ENCODE assay signal across 8 cellular contexts in genomic region chr9:15211160-15211993, GRCh38.
A peak's percentile ranks its signal among the peaks of the same experiment; 100 is the strongest.
DNase-seq lines count a peak whose midpoint lies in the region; ATAC-seq and TF ChIP-seq lines count a peak whose summit lies in the region.

No MANE protein-coding gene starts in this region.

- H3K36me3 ChIP-seq in CD8-positive, alpha-beta memory T cell (ENCODE audit: insufficient read depth, low read length) = peaks cover 5% of the 10 kb centered on the region
- H3K36me3 ChIP-seq in osteoblast (ENCODE audit: insufficient read depth, low read length) (no peaks in the 10 kb centered on the region), upper lobe of right lung (peaks cover 6% of the 10 kb centered on the region)

- no peak overlapping the region for H3K27ac Mint-ChIP-seq in CD8-positive, alpha-beta memory T cell

- H3K4me1 ChIP-seq in CD8-positive, alpha-beta memory T cell (ENCODE audit: insufficient read depth, low read length) = no peaks in the 10 kb centered on the region
- H3K4me1 ChIP-seq in osteoblast (ENCODE audit: insufficient read depth, low read length) (peaks cover 9% of the 10 kb centered on the region), upper lobe of right lung (peaks cover 4% of the 10 kb centered on the region)

- no peak overlapping the region for H3K27ac ChIP-seq in CD8-positive, alpha-beta memory T cell (ENCODE audit: low read depth, low read length)
- H3K27ac ChIP-seq in osteoblast (ENCODE audit: low read depth, low read length) = no peak overlapping the region
- H3K27ac ChIP-seq in upper lobe of right lung = peak overlapping the region; percentile 76

- no peaks in the 10 kb centered on the region for H4K20me1 ChIP-seq in osteoblast (ENCODE audit: insufficient read depth, low read length)

- POLR2A ChIA-PET in CD8-positive, alpha-beta memory T cell (lab: Charles Lee) = interaction anchor here (0.6 kb wide), 1 partner anchor 428 kb away, joined by 4 read pairs; no protein-coding TSS in a partner anchor

- H3K36me3 Mint-ChIP-seq in CD8-positive, alpha-beta memory T cell = peaks cover 18 to 48% (median 25%) of the 10 kb centered on the region in 3 donors

- no peak overlapping the region for H2AFZ ChIP-seq in osteoblast (ENCODE audit: low read length)

- ATAC-seq in GM19395 (IDR thresholded peaks at IDR 0.05; ENCODE audit: unreplicated experiment) (peak; percentile 87), upper lobe of right lung (peak; percentile 92)

- H3K4me3 Mint-ChIP-seq in CD8-positive, alpha-beta memory T cell = no peak overlapping the region

- H3K4me3 ChIP-seq in CD8-positive, alpha-beta memory T cell (ENCODE audit: low read length) = no peak overlapping the region
- H3K4me3 ChIP-seq in foreskin fibroblast (ENCODE audit: low read depth in 1 of 2, low read length in 2 of 2) = no peak overlapping the region
- H3K4me3 ChIP-seq in osteoblast (ENCODE audit: insufficient read depth, low read length) = no peak overlapping the region
- H3K4me3 ChIP-seq in upper lobe of right lung = no peak overlapping the region

- peak overlapping the region; percentile 14 for H3K4me2 ChIP-seq in osteoblast (ENCODE audit: insufficient read depth, low read length)

- DNase-seq in CD8-positive, alpha-beta memory T cell = peak; percentile 32 to 65 (median 43)
- DNase-seq in HT1080 (ENCODE audit: low read depth) (peak; percentile 52), OCI-M1 (lab: John Stamatoyannopoulos, UW) (peak; percentile 67), foreskin fibroblast (peak; percentile 64 to 84), osteoblast (ENCODE audit: insufficient read length, low spot score, missing footprints) (no peak), upper lobe of right lung (no peak)
- DNase-seq in activated T-helper 1 cell treated with anti-CD3 and anti-CD28 coated beads, Interleukin-2, amount 50 U/mL, for 16 hours (ENCODE audit: low read depth in 1 of 2, low spot score in 1 of 2) = peak; percentile 9 to 26

- intact Hi-C loops in upper lobe of right lung (cut with DNase I) = no loop called here

- no peaks in the 10 kb centered on the region for H3K27me3 Mint-ChIP-seq in CD8-positive, alpha-beta memory T cell

- H3K9me3 ChIP-seq in CD8-positive, alpha-beta memory T cell (ENCODE audit: low read length) = no peaks in the 10 kb centered on the region
- H3K9me3 ChIP-seq in osteoblast (ENCODE audit: low read depth, low read length) = no peaks in the 10 kb centered on the region
- H3K9me3 ChIP-seq in upper lobe of right lung = no peaks in the 10 kb centered on the region

- TF ChIP-seq CTCF in foreskin fibroblast (IDR thresholded peaks at IDR 0.05; ENCODE audit: low read depth, low read length) (peak; percentile 83), osteoblast (IDR thresholded peaks at IDR 0.05; ENCODE audit: extremely low read depth, low read depth, low read length) (peak; percentile 97), upper lobe of right lung (IDR thresholded peaks at IDR 0.05) (peak; percentile 91)

- no peaks in the 10 kb centered on the region for H3K79me2 ChIP-seq in osteoblast (ENCODE audit: insufficient read depth, low read length)

- no peaks in the 10 kb centered on the region for H3K9me3 Mint-ChIP-seq in CD8-positive, alpha-beta memory T cell

- H3K27me3 ChIP-seq in CD8-positive, alpha-beta memory T cell (ENCODE audit: insufficient read depth, low read length, poor library complexity, severe bottlenecking) = no peaks in the 10 kb centered on the region
- H3K27me3 ChIP-seq in osteoblast (ENCODE audit: insufficient read depth, low read length) = no peaks in the 10 kb centered on the region
- no peaks in the 10 kb centered on the region for H3K27me3 ChIP-seq in upper lobe of right lung

- CTCF ChIA-PET in CD8-positive, alpha-beta memory T cell (lab: Charles Lee) = interaction anchor here (0.7 to 2.5 kb wide), 14 partner anchors 10 to 396 kb away, joined by 3 to 14 read pairs (median 4); partner anchors contain the start of gene SNAPC3

- peaks cover 7 to 19% (median 16%) of the 10 kb centered on the region in 3 donors for H3K4me1 Mint-ChIP-seq in CD8-positive, alpha-beta memory T cell

Comparison
In these comparisons a context has a peak if more than half of its experiments do, and no peak if none do; other contexts are left out.
1. DNase-seq: peak in CD8-positive, alpha-beta memory T cell (5 of 5), HT1080 (single experiment), OCI-M1 (single experiment), activated T-helper 1 cell treated with anti-CD3 and anti-CD28 coated beads, Interleukin-2, amount 50 U/mL, for 16 hours (2 of 2) and foreskin fibroblast (2 of 2); none in osteoblast (single experiment) and upper lobe of right lung (single experiment).
2. Peak in every context shown above with its lines, with median percentiles within 50 percentile points of each other: CTCF ChIP-seq.